In the genomic region with DNA sequence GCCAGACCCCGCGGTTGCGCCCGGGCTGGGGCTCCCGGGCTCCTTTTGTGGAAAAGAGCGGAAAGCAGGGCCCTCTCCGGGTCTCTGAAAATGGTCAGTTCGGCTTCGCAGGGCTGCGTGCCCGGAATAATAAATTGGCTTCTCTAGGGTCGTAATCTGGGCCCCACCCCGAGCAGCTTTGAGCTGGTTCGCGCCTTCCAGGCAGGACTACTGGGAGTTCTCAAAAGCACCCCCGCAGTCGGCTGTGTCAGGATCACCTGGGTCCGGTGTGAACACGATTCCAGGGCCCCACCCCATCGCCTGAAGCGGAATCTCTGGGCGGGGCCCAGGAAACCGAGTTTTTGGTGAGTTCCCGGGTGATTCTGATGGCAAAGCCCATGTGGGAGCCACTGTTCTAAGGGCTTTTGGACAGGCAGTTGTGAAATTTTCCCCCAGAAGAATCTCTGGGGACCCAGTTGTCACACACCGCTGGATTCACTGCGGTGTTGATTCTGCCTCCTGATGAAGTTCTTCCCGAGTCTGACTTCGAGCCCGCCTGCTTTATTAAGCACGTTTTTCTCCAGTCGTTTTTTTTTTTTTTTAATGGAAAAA, we compare ENCODE assay signal across 8 cellular contexts.
DNase-seq lines count a peak whose midpoint lies in the region; ATAC-seq, FAIRE-seq and TF ChIP-seq lines count a peak whose summit lies in the region.

No MANE protein-coding gene starts in this region.

- H3K4me1 ChIP-seq in BLaER1 treated with 17β-estradiol and CSF1 and Interleukin-3, amounts not matched to agents 10 nM and 100 nM = peaks cover 15 to 41% (median 37%) of the 10 kb centered on the region in 10 experiments
- H3K4me1 ChIP-seq in pancreas = peaks cover 0 to 14% (median 0%) of the 10 kb centered on the region in 3 donors

- 6 to 7% methylated on average over 31 of the region's 31 CpGs for WGBS in pancreas, 2 donors

- intact Hi-C loops in activated CD4-positive, alpha-beta memory T cell treated with anti-CD3 and anti-CD28 coated beads for 36 hours (cut with micrococcal nuclease) = loop anchor here (2.0 kb wide), 1 partner anchor 702 kb away; no protein-coding TSS in a partner anchor
- intact Hi-C loops in pancreas (cut with DNase I) = loop anchor here in 2 of 3 donors (5.0 to 10.0 kb wide), 3 partner anchors 260 to 703 kb away; partner anchors contain the start of gene TANC2 (in 1 of the 2)

- peak overlapping the region; percentile 80 to 90 (median 83) for H3K9ac ChIP-seq in BLaER1 treated with 17β-estradiol and CSF1 and Interleukin-3, amounts not matched to agents 10 nM and 100 nM

- peaks cover 8 to 19% (median 11%) of the 10 kb centered on the region in 11 experiments; a peak in 16 of 22 replicates for H3K9me3 ChIP-seq in BLaER1 treated with 17β-estradiol and CSF1 and Interleukin-3, amounts not matched to agents 10 nM and 100 nM (replicated peaks in 1 of 11)
- H3K9me3 ChIP-seq in pancreas = no peaks in the 10 kb centered on the region

- peaks cover 0 to 12% (median 0%) of the 10 kb centered on the region in 11 experiments; a peak in 3 of 22 replicates for H3K27me3 ChIP-seq in BLaER1 treated with 17β-estradiol and CSF1 and Interleukin-3, amounts not matched to agents 10 nM and 100 nM
- H3K27me3 ChIP-seq in pancreas = no peaks in the 10 kb centered on the region

- DNase-seq in activated CD4-positive, alpha-beta memory T cell treated with anti-CD3 and anti-CD28 coated beads for 36 hours = peak; percentile 18
- DNase-seq in glutamatergic neuron (no peak), pancreas (peak in 2 of 6 donors; percentile 18 to 27), T-helper 9 cell (no peak)
- no peak for DNase-seq in activated CD4-positive, CD25-positive, alpha-beta regulatory T cell (lab: John Stamatoyannopoulos, UW)
- no peak for DNase-seq in effector CD4-positive, alpha-beta T cell

- H3K27me3 Mint-ChIP-seq in activated CD4-positive, alpha-beta memory T cell treated with anti-CD3 and anti-CD28 coated beads for 36 hours = peaks cover 23% of the 10 kb centered on the region
- H3K27me3 Mint-ChIP-seq in glutamatergic neuron (ENCODE audit: unreplicated experiment) = peaks cover 8% of the 10 kb centered on the region

- ATAC-seq in HG02938 (IDR thresholded peaks at IDR 0.05; ENCODE audit: unreplicated experiment) (peak; percentile 13), pancreas (peak; percentile 8 to 32 (median 26))

- peak overlapping the region; percentile 46 to 89 (median 84); a peak in 21 of 22 replicates for H3K27ac ChIP-seq in BLaER1 treated with 17β-estradiol and CSF1 and Interleukin-3, amounts not matched to agents 10 nM and 100 nM
- peak overlapping the region in 3 of 4 donors; percentile 24 to 84 (median 39) for H3K27ac ChIP-seq in pancreas

- no peaks in the 10 kb centered on the region for H3K36me3 Mint-ChIP-seq in activated CD4-positive, alpha-beta memory T cell treated with anti-CD3 and anti-CD28 coated beads for 36 hours
- peaks cover 14% of the 10 kb centered on the region for H3K36me3 Mint-ChIP-seq in glutamatergic neuron (ENCODE audit: unreplicated experiment)

- H3K36me3 ChIP-seq in BLaER1 treated with 17β-estradiol and CSF1 and Interleukin-3, amounts not matched to agents 10 nM and 100 nM = no peaks in the 10 kb centered on the region
- H3K36me3 ChIP-seq in pancreas = no peaks in the 10 kb centered on the region

- H3K4me1 Mint-ChIP-seq in activated CD4-positive, alpha-beta memory T cell treated with anti-CD3 and anti-CD28 coated beads for 36 hours (ENCODE audit: low read depth) = peaks cover 10% of the 10 kb centered on the region
- peaks cover 9% of the 10 kb centered on the region for H3K4me1 Mint-ChIP-seq in glutamatergic neuron (ENCODE audit: low read depth, unreplicated experiment)

- no peak overlapping the region for H3K27ac Mint-ChIP-seq in activated CD4-positive, alpha-beta memory T cell treated with anti-CD3 and anti-CD28 coated beads for 36 hours
- H3K27ac Mint-ChIP-seq in glutamatergic neuron (ENCODE audit: unreplicated experiment) = peak overlapping the region; percentile 86

- TF ChIP-seq CTCF in glutamatergic neuron (IDR thresholded peaks at IDR 0.05; ENCODE audit: partially characterized antibody, unreplicated experiment) (no peak), pancreas (IDR thresholded peaks at IDR 0.05) (no peak)

- no peak for FAIRE-seq in pancreas (lab: Jason Lieb, UNC)

- H4K20me1 ChIP-seq in BLaER1 treated with 17β-estradiol and CSF1 and Interleukin-3, amounts not matched to agents 10 nM and 100 nM = 0 out of 22 replicates have a peak, but pooled peaks cover 0 to 5% (median 0%) of the 10 kb centered on the region in 11 experiments

- CTCF ChIA-PET in activated CD4-positive, alpha-beta memory T cell treated with anti-CD3 and anti-CD28 coated beads for 36 hours (lab: Charles Lee) = interaction anchor here (0.8 to 1.6 kb wide), 3 partner anchors 18 to 385 kb away, joined by 3 to 7 read pairs (median 4); no protein-coding TSS in a partner anchor

- peak overlapping the region; percentile 66 for H3K4me3 Mint-ChIP-seq in activated CD4-positive, alpha-beta memory T cell treated with anti-CD3 and anti-CD28 coated beads for 36 hours
- H3K4me3 Mint-ChIP-seq in glutamatergic neuron (ENCODE audit: unreplicated experiment) = peak overlapping the region; percentile 81

- H3K9me3 Mint-ChIP-seq in activated CD4-positive, alpha-beta memory T cell treated with anti-CD3 and anti-CD28 coated beads for 36 hours = peaks cover 7% of the 10 kb centered on the region
- peaks cover 2% of the 10 kb centered on the region for H3K9me3 Mint-ChIP-seq in glutamatergic neuron (ENCODE audit: unreplicated experiment)

- POLR2A ChIA-PET in activated CD4-positive, alpha-beta memory T cell treated with anti-CD3 and anti-CD28 coated beads for 36 hours (lab: Charles Lee) = no interaction called here

- peak overlapping the region; percentile 70 to 83 (median 74) for H3K4me3 ChIP-seq in BLaER1 treated with 17β-estradiol and CSF1 and Interleukin-3, amounts not matched to agents 10 nM and 100 nM
- H3K4me3 ChIP-seq in pancreas = peak overlapping the region; percentile 51 to 79 (median 60)

- H3K4me2 ChIP-seq in BLaER1 treated with 17β-estradiol and CSF1 and Interleukin-3, amounts not matched to agents 10 nM and 100 nM = peak overlapping the region; percentile 87 to 100 (median 96)
